Comparison of ENCODE assay signal across 8 cellular contexts in genomic region chr19:50476224-50476942, GRCh38. TPM values are rescaled to one million over a fixed set of nuclear protein-coding genes. Genes with fewer than 3 reads are reported as not detected.
DNase-seq lines count a peak whose midpoint lies in the region; ATAC-seq, FAIRE-seq and TF ChIP-seq lines count a peak whose summit lies in the region.

TSS of gene EMC10 (plus strand) at chr19:50476507. CDS start at chr19:50476545, 38 bp downstream.
TSS of gene GARIN5A (minus strand) at chr19:50476848. CDS start at chr19:50476388, 460 bp downstream.

- TF ChIP-seq CTCF in neutrophil (IDR thresholded peaks at IDR 0.05): no peak

- peak; percentile 84 for ATAC-seq in GM21786 (IDR thresholded peaks at IDR 0.05; ENCODE audit: unreplicated experiment)

- peak within 1 kb of the TSS; percentile 76 to 95 (median 81) for H3K9ac ChIP-seq in subcutaneous abdominal adipose tissue (ENCODE audit: low read length in 5 of 5)

- H3K36me3 ChIP-seq in neutrophil (peaks cover 27% of the 10 kb centered on the region), subcutaneous abdominal adipose tissue (ENCODE audit: control insufficient read depth in 5 of 5, insufficient read depth in 5 of 5, low read length in 5 of 5) (peaks cover 0 to 30% (median 26%) of the 10 kb centered on the region in 5 donors)

- H3K4me1 ChIP-seq in neutrophil (ENCODE audit: control insufficient read depth in 1 of 2, insufficient read depth in 1 of 2, low read depth in 1 of 2, low read length in 1 of 2) (peaks cover 8 to 13% of the 10 kb centered on the region in 2 experiments), subcutaneous abdominal adipose tissue (ENCODE audit: control insufficient read depth in 5 of 5, insufficient read depth in 5 of 5, low read length in 5 of 5) (peaks cover 3 to 21% (median 16%) of the 10 kb centered on the region in 5 donors)

- FAIRE-seq in frontal cortex (lab: Jason Lieb, UNC): no peak

- no peaks in the 10 kb centered on the region for H3K27me3 ChIP-seq in neutrophil
- no peaks in the 10 kb centered on the region for H3K27me3 ChIP-seq in subcutaneous abdominal adipose tissue (ENCODE audit: control insufficient read depth in 5 of 5, insufficient read depth in 4 of 5, low read length in 5 of 5)

- no peaks in the 10 kb centered on the region for H3K9me3 ChIP-seq in neutrophil
- no peaks in the 10 kb centered on the region for H3K9me3 ChIP-seq in subcutaneous abdominal adipose tissue (ENCODE audit: control insufficient read depth in 5 of 5, low read length in 5 of 5)

- H3K27ac ChIP-seq in neutrophil: peak within 1 kb of the TSS; percentile 75
- H3K27ac ChIP-seq in subcutaneous abdominal adipose tissue (ENCODE audit: low read depth, low read length): no peak within 1 kb of the TSS

- TF ChIP-seq POLR2A in Raji (IDR thresholded peaks at IDR 0.05; ENCODE audit: insufficient read depth, low read depth, low read length): peak; percentile 96

- peak; percentile 90 for DNase-seq in DMS79 (lab: John Stamatoyannopoulos, UW)
- peak; percentile 46 to 51 for DNase-seq in Kasumi-1 (lab: John Stamatoyannopoulos, UW)
- DNase-seq in activated naive CD4-positive, alpha-beta T cell (lab: John Stamatoyannopoulos, UW): peak; percentile 69 to 89 (median 84)
- DNase-seq in frontal cortex (ENCODE audit: low spot score in 2 of 2): peak; percentile 96 to 100

- H3K4me3 ChIP-seq in neutrophil (ENCODE audit: low read depth in 1 of 2, low read length in 1 of 2): peak within 1 kb of the TSS; percentile 80 to 82
- H3K4me3 ChIP-seq in subcutaneous abdominal adipose tissue (ENCODE audit: low read depth in 1 of 5, low read length in 5 of 5): peak within 1 kb of the TSS; percentile 69 to 98 (median 93)

RNA-seq across cellular contexts. Expression of gene EMC10, which starts in this region (rescaled TPM):
- total RNA-seq in frontal cortex: 53.4 TPM

RNA-seq across cellular contexts. Expression of gene GARIN5A, which starts in this region (rescaled TPM):
- 2.0 TPM for total RNA-seq in frontal cortex
